In genomic region chr5:133460172-133460758, GRCh38 we compare ENCODE assay signal across 8 cellular contexts.
DNase-seq lines count a peak whose midpoint lies in the region; ATAC-seq and TF ChIP-seq lines count a peak whose summit lies in the region.

No MANE protein-coding gene starts in this region.

- H3K79me2 ChIP-seq in SU-DHL-6 (ENCODE audit: insufficient read depth, low read length) = no peaks in the 10 kb centered on the region

- no peak overlapping the region for H3K9ac ChIP-seq in SU-DHL-6 (ENCODE audit: low read length)

- H3K4me3 ChIP-seq in SU-DHL-6 (ENCODE audit: insufficient read depth, low read length, poor library complexity, severe bottlenecking) = no peak overlapping the region

- H2AFZ ChIP-seq in SU-DHL-6 (ENCODE audit: low read depth, low read length, severe bottlenecking) = no peak overlapping the region

- H3K9me3 ChIP-seq in SU-DHL-6 (ENCODE audit: insufficient read depth, low read length) = no peaks in the 10 kb centered on the region

- peak; percentile 24 for ATAC-seq in esophagus mucosa
- ATAC-seq in HG03378 (IDR thresholded peaks at IDR 0.05; ENCODE audit: unreplicated experiment) = no peak
- no peak for ATAC-seq in HG03571 (IDR thresholded peaks at IDR 0.05; ENCODE audit: unreplicated experiment)

- no peaks in the 10 kb centered on the region for H3K9me2 ChIP-seq in SU-DHL-6 (replicated peaks; ENCODE audit: insufficient read depth, low read length)

- in situ Hi-C loops in ACHN (cut with HindIII; ENCODE audit: low pct_ligation_motif_present, low pct_unique_long_range_greater_than_20kb, low sequenced_read_pairs) = no loop called here

- H3F3A ChIP-seq in SU-DHL-6 (ENCODE audit: insufficient read depth) = no peaks in the 10 kb centered on the region

- no peak overlapping the region for H3K4me2 ChIP-seq in SU-DHL-6 (ENCODE audit: low read depth, low read length, poor library complexity, severe bottlenecking)

- DNase-seq in ACHN = peak; percentile 26
- peak; percentile 36 for DNase-seq in stimulated activated CD4-positive, alpha-beta T cell treated with anti-CD3 and anti-CD28 coated beads, Interleukin-1b, Interleukin-23, amount 100 ng/mL, for 48 hours
- DNase-seq in effector CD4-positive, alpha-beta T cell = no peak

- TF ChIP-seq CTCF in GM12873 (IDR thresholded peaks at IDR 0.05; ENCODE audit: insufficient read depth, low read depth, low read length, missing control alignments) = peak; percentile 82
- peak; percentile 78 for TF ChIP-seq CTCF in SU-DHL-6 (IDR thresholded peaks at IDR 0.05; ENCODE audit: insufficient read depth, low read length, poor library complexity, severe bottlenecking)

- H3K27me3 ChIP-seq in SU-DHL-6 (ENCODE audit: low read length) = no peaks in the 10 kb centered on the region

- H3K27ac ChIP-seq in SU-DHL-6 (ENCODE audit: low read depth, low read length) = no peak overlapping the region

- no peaks in the 10 kb centered on the region for H4K20me1 ChIP-seq in SU-DHL-6 (ENCODE audit: low read depth, low read length)

- no peaks in the 10 kb centered on the region for H3K36me3 ChIP-seq in SU-DHL-6 (ENCODE audit: low read length)
